8 cellular contexts compared by ENCODE assay signal in genomic region chr7:150378115-150378852, GRCh38. TPM values are rescaled to one million over a fixed set of nuclear protein-coding genes. Genes with fewer than 3 reads are reported as not detected.
DNase-seq lines count a peak whose midpoint lies in the region; ATAC-seq and TF ChIP-seq lines count a peak whose summit lies in the region.

No MANE protein-coding gene starts in this region.

- TF ChIP-seq CTCF in OCI-LY7 (conservative IDR thresholded peaks at IDR 0.05; ENCODE audit: low read length) (peak; percentile 58), cardiac muscle cell (IDR thresholded peaks at IDR 0.05; ENCODE audit: low read depth, low read length) (peak; percentile 43), ovary (IDR thresholded peaks at IDR 0.05) (no peak)

- TSS peak; percentile 92 for BruUV-seq in OCI-LY7 (replicated peaks; lab: Mats Ljungman, UMichigan)

- no peaks in the 10 kb centered on the region for H3K27me3 Mint-ChIP-seq in activated naive CD8-positive, alpha-beta T cell treated with anti-CD3 and anti-CD28 coated beads for 36 hours

- no peaks in the 10 kb centered on the region for H3K79me2 ChIP-seq in OCI-LY7 (ENCODE audit: insufficient read depth, low read depth, low read length)

- no peaks in the 10 kb centered on the region for H3K27me3 ChIP-seq in HUES6 (ENCODE audit: control insufficient read depth, insufficient read depth, low read length)
- no peaks in the 10 kb centered on the region for H3K27me3 ChIP-seq in cardiac muscle cell
- no peaks in the 10 kb centered on the region for H3K27me3 ChIP-seq in ovary

- H3K9me3 ChIP-seq in HUES6 (ENCODE audit: control insufficient read depth, insufficient read depth, low read depth, low read length) (no peaks in the 10 kb centered on the region), OCI-LY7 (ENCODE audit: low read length) (no peaks in the 10 kb centered on the region), cardiac muscle cell (ENCODE audit: low read depth) (no peaks in the 10 kb centered on the region), ovary (no peaks in the 10 kb centered on the region)

- WGBS in ovary, 3 donors, result 6 to 11% (median 8%) methylated on average over 32 of the region's 32 CpGs

- ATAC-seq in HG02610 (IDR thresholded peaks at IDR 0.05; ENCODE audit: unreplicated experiment), result no peak

- no peaks in the 10 kb centered on the region for H3K9me3 Mint-ChIP-seq in activated naive CD8-positive, alpha-beta T cell treated with anti-CD3 and anti-CD28 coated beads for 36 hours

- CTCF ChIA-PET in OCI-LY7 (lab: Charles Lee; ENCODE audit: unreplicated experiment), result interaction anchor here (0.7 to 1.1 kb wide), 2 partner anchors 10 to 22 kb away, joined by 3 read pairs; partner anchors contain the start of gene REPIN1

- H3K36me3 Mint-ChIP-seq in activated naive CD8-positive, alpha-beta T cell treated with anti-CD3 and anti-CD28 coated beads for 36 hours, result peaks cover 10% of the 10 kb centered on the region

- peaks cover 70% of the 10 kb centered on the region for H3K4me1 ChIP-seq in HUES6 (ENCODE audit: control insufficient read depth, insufficient read depth, low read length)
- H3K4me1 ChIP-seq in OCI-LY7 (ENCODE audit: insufficient read depth, low read length, poor library complexity, severe bottlenecking), result peaks cover 74% of the 10 kb centered on the region
- H3K4me1 ChIP-seq in cardiac muscle cell (ENCODE audit: low read depth), result peaks cover 31% of the 10 kb centered on the region
- peaks cover 2% of the 10 kb centered on the region for H3K4me1 ChIP-seq in ovary (ENCODE audit: insufficient read depth)

- H3K9ac ChIP-seq in HUES6 (ENCODE audit: low read length), result peak overlapping the region; percentile 92

- no peak for TF ChIP-seq POLR2A in ovary (IDR thresholded peaks at IDR 0.05)

- peak overlapping the region; percentile 76 for H3K4me3 ChIP-seq in HUES6 (ENCODE audit: low read depth, low read length)
- H3K4me3 ChIP-seq in OCI-LY7 (ENCODE audit: low read depth, low read length, poor library complexity, severe bottlenecking), result peak overlapping the region; percentile 93
- peak overlapping the region; percentile 84 for H3K4me3 ChIP-seq in cardiac muscle cell
- H3K4me3 ChIP-seq in ovary, result peak overlapping the region; percentile 60

- H3K27ac Mint-ChIP-seq in activated naive CD8-positive, alpha-beta T cell treated with anti-CD3 and anti-CD28 coated beads for 36 hours, result peak overlapping the region; percentile 70

- H3K36me3 ChIP-seq in HUES6 (ENCODE audit: control insufficient read depth, insufficient read depth, low read length) (peaks cover 14% of the 10 kb centered on the region), OCI-LY7 (ENCODE audit: insufficient read depth, low read length) (no peaks in the 10 kb centered on the region), cardiac muscle cell (peaks cover 2% of the 10 kb centered on the region), ovary (no peaks in the 10 kb centered on the region)

- H2AFZ ChIP-seq in OCI-LY7 (ENCODE audit: low read length), result peak overlapping the region; percentile 72; the same call in 1 of the 2 replicates

- TF ChIP-seq EP300 in ovary (IDR thresholded peaks at IDR 0.05), result no peak

- H3K4me2 ChIP-seq in OCI-LY7 (ENCODE audit: low read length), result peak overlapping the region; percentile 94

- no peaks in the 10 kb centered on the region for H4K20me1 ChIP-seq in OCI-LY7 (ENCODE audit: insufficient read depth, low read length)

- DNase-seq in activated T-cell treated with anti-CD3 and anti-CD28 coated beads, Interleukin-2, amount 50 U/mL, for 1 hour, result peak; percentile 57
- DNase-seq in activated T-cell treated with anti-CD3 and anti-CD28 coated beads for 4 hours (no peak), OCI-LY7 (ENCODE audit: low spot score) (peak; percentile 65), cardiac muscle cell (ENCODE audit: low read depth in 1 of 2, low spot score in 1 of 2) (peak; percentile 68 to 86), ovary (peak; percentile 62 to 77 (median 69))
- peak; percentile 33 for DNase-seq in activated naive CD8-positive, alpha-beta T cell treated with anti-CD3 and anti-CD28 coated beads for 36 hours

- intact Hi-C loops in OCI-LY7 (cut with micrococcal nuclease; ENCODE audit: unreplicated experiment) (loop anchor here (10.0 kb wide), 2 partner anchors 513 to 597 kb away; partner anchors contain the start of gene KCNH2), ovary (cut with DNase I) (no loop called here)

- peak overlapping the region; percentile 72 for H3K4me3 Mint-ChIP-seq in activated naive CD8-positive, alpha-beta T cell treated with anti-CD3 and anti-CD28 coated beads for 36 hours

- POLR2A ChIA-PET in OCI-LY7 (lab: Charles Lee), result interaction anchor here (0.7 to 2.1 kb wide), 7 partner anchors 8 to 29 kb away, joined by 3 to 16 read pairs (median 11); partner anchors contain the start of gene REPIN1

- H3K9me2 ChIP-seq in OCI-LY7 (ENCODE audit: insufficient read depth, low read length), result no peaks in the 10 kb centered on the region

- H3K4me1 Mint-ChIP-seq in activated naive CD8-positive, alpha-beta T cell treated with anti-CD3 and anti-CD28 coated beads for 36 hours, result peaks cover 50% of the 10 kb centered on the region

- H3K27ac ChIP-seq in HUES6 (ENCODE audit: low read depth, low read length) (peak overlapping the region; percentile 98), OCI-LY7 (ENCODE audit: low read depth, low read length, poor library complexity, severe bottlenecking) (peak overlapping the region; percentile 24), cardiac muscle cell (peak overlapping the region; percentile 89), ovary (peak overlapping the region; percentile 31 to 78)

RNA-seq across cellular contexts. Expression of gene ZNF775, which starts 0.8 kb away (rescaled TPM):
- total RNA-seq in OCI-LY7 (2014; rRNA removed; shearing (Covaris generic)), result 4.7 and 5.5 TPM in 2 replicates
- total RNA-seq in OCI-LY7 (2022), result 6.5 and 7.7 TPM in 2 replicates
- 1 to 10 TPM; 3.7 to 4.0 TPM for total RNA-seq in activated naive CD8-positive, alpha-beta T cell treated with anti-CD3 and anti-CD28 coated beads for 36 hours
- 31.7 and 34.3 TPM in 2 replicates for total RNA-seq in cardiac muscle cell
- 29.7 and 40.1 TPM in 2 replicates for polyA plus RNA-seq in cardiac muscle cell
- total RNA-seq in ovary, result 10 to 100 TPM in 5 of 7 donors, 1 to 10 TPM in 2; 5.5 to 13.9 (median 10.9) TPM
- 10 to 100 TPM in 1 of 2 donors, under 1 TPM in 1; 0.28 to 11.2 TPM for polyA plus RNA-seq in ovary

RNA-seq across cellular contexts. Expression of gene REPIN1, which starts 9.7 kb away (rescaled TPM):
- 36.9 and 46.2 TPM in 2 replicates for total RNA-seq in OCI-LY7 (2014; rRNA removed; shearing (Covaris generic))
- total RNA-seq in OCI-LY7 (2022), result 19.0 and 21.7 TPM in 2 replicates
- 10 to 100 TPM; 54.7 to 55.1 TPM for total RNA-seq in activated naive CD8-positive, alpha-beta T cell treated with anti-CD3 and anti-CD28 coated beads for 36 hours
- total RNA-seq in cardiac muscle cell, result 222 and 270 TPM in 2 replicates
- 185 and 224 TPM in 2 replicates for polyA plus RNA-seq in cardiac muscle cell
- total RNA-seq in ovary, result 10 to 100 TPM; 43.9 to 92.0 (median 74.2) TPM
- polyA plus RNA-seq in ovary, result 10 to 100 TPM; 21.6 to 50.0 TPM

RNA-seq across cellular contexts. Expression of gene RARRES2, which starts 36.9 kb away (rescaled TPM):
- total RNA-seq in OCI-LY7 (2014; rRNA removed; shearing (Covaris generic)), result 0.08 TPM in 1 of 2 replicates, not detected in the other
- total RNA-seq in OCI-LY7 (2022) (not detected in 2 replicates), cardiac muscle cell (4.2 and 5.5 TPM in 2 replicates), ovary (100 to 1,000 TPM; 343 to 622 (median 518) TPM)
- not detected for total RNA-seq in activated naive CD8-positive, alpha-beta T cell treated with anti-CD3 and anti-CD28 coated beads for 36 hours
- polyA plus RNA-seq in cardiac muscle cell (5.7 and 8.3 TPM in 2 replicates), ovary (100 to 1,000 TPM in 1 of 2 donors, 10 to 100 TPM in 1; 92.5 to 761 TPM)

RNA-seq across cellular contexts. Expression of gene ACTR3C, which starts 54.9 kb away (rescaled TPM):
- total RNA-seq in OCI-LY7 (2014; rRNA removed; shearing (Covaris generic)), result 5.4 TPM in 1 of 2 replicates, not detected in the other
- total RNA-seq in OCI-LY7 (2022) (not detected in 2 replicates), cardiac muscle cell (1.5 and 4.8 TPM in 2 replicates), ovary (10 to 100 TPM in 2 of 7 donors, 1 to 10 TPM in 5; 3.4 to 11.3 (median 6.0) TPM)
- 1 to 10 TPM; 2.8 to 3.4 TPM for total RNA-seq in activated naive CD8-positive, alpha-beta T cell treated with anti-CD3 and anti-CD28 coated beads for 36 hours
- polyA plus RNA-seq in cardiac muscle cell (2.2 and 2.4 TPM in 2 replicates), ovary (1 to 10 TPM; 1.6 to 1.8 TPM)

RNA-seq across cellular contexts. Expression of gene LRRC61, which starts 55.1 kb away (rescaled TPM):
- total RNA-seq in OCI-LY7 (2014; rRNA removed; shearing (Covaris generic)), result not detected in 2 replicates
- total RNA-seq in OCI-LY7 (2022), result not detected in 2 replicates
- 10 to 100 TPM; 23.5 to 26.1 TPM for total RNA-seq in activated naive CD8-positive, alpha-beta T cell treated with anti-CD3 and anti-CD28 coated beads for 36 hours
- 34.0 and 34.5 TPM in 2 replicates for total RNA-seq in cardiac muscle cell
- polyA plus RNA-seq in cardiac muscle cell, result 30.0 and 31.4 TPM in 2 replicates
- total RNA-seq in ovary, result 10 to 100 TPM; 21.8 to 34.9 (median 27.1) TPM
- 10 to 100 TPM in 1 of 2 donors, 1 to 10 TPM in 1; 3.0 to 18.5 TPM for polyA plus RNA-seq in ovary

Comparison
In these comparisons a context has a peak if more than half of its experiments do, and no peak if none do; other contexts are left out.
1. H3K27ac ChIP-seq: peak in every context shown above with its lines; median percentile 98 in HUES6; 89 in cardiac muscle cell; 54 in ovary; 24 in OCI-LY7.
2. CTCF ChIP-seq: peak in OCI-LY7 (single experiment) and cardiac muscle cell (single experiment); none in ovary (0 of 3).
3. RNA of gene RARRES2, which starts 36.9 kb away (total RNA-seq): 343 to 622 TPM in ovary; 4.2 to 5.5 TPM in cardiac muscle cell, 0.08 TPM in OCI-LY7 and not detected in activated naive CD8-positive, alpha-beta T cell treated with anti-CD3 and anti-CD28 coated beads for 36 hours; every median in the first group is over 10 times any median in the second.
4. Peak in every context shown above with its lines, with median percentiles within 50 percentile points of each other: H3K4me3 ChIP-seq.